In the genomic region with DNA sequence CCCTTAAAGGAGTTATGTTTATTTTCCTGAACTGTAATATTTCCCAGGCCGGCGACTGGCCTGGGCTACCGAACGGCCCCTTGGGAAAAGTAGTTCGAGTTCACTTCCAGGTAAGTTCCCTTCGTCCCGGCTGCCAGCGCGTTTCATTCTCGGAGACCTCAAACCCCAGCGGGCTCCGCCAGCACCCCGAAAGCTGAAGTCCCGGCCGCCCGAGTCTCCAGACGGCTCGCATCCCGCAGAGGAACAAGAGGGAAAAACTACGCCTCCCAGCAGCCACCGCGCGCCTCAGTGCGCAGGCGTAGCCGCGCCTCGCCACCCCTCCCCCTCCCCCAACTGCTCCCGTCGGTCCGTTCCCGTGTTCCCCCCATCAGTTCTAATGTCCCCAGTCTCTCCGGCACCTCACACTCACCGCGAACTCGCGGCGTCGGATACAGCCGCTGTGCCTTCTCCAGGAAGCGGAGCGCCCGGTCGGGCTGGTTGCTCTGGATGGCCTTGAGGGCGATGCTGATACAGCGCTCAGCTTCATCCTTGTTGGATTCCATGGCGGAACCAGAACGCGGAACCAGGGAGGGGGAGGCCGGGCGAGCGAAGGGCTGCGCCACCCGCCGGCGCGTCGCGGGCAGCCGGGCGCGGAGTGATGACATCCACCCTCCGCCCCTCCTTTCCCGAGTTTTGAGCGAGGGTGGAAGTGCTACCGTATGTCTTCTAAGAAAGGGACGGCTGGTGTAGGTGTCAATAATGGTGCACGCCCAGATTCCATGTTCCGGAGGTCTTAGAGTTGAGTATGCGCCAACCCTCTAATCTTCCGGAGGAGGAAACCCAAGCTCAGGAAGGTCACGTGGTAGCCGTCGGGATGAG, we compare ENCODE assay signal across 8 cellular contexts. TPM values are rescaled to one million over a fixed set of nuclear protein-coding genes. Genes with fewer than 3 reads are reported as not detected.
DNase-seq lines count a peak whose midpoint lies in the region; ATAC-seq and TF ChIP-seq lines count a peak whose summit lies in the region.

A gene (minus strand): TSS at position 564 of the 858 bp plus-strand sequence. CDS start 22 bp downstream, at position 542.

- H3K36me3 Mint-ChIP-seq in activated T-cell treated with anti-CD3 and anti-CD28 coated beads, Interleukin-2, amount 50 U/mL, for 4 hours (ENCODE audit: insufficient read depth) = peaks cover 25% of the 10 kb centered on the region

- TF ChIP-seq CTCF in KMS-11 (conservative IDR thresholded peaks at IDR 0.05; ENCODE audit: low read depth, low read length) (no peak), Panc1 (IDR thresholded peaks at IDR 0.05) (no peak)

- in situ Hi-C loops in Panc1 (cut with HindIII; ENCODE audit: low pct_unique_long_range_greater_than_20kb, low sequenced_read_pairs) = no loop called here

- DNase-seq in DMS53 treated with DMSO at 0.1 percent for 48 hours (lab: John Stamatoyannopoulos, UW; ENCODE audit: unreplicated experiment) = peak; percentile 90
- DNase-seq in Panc1 (ENCODE audit: low read depth, low spot score) = peak; percentile 90
- DNase-seq in activated T-cell treated with anti-CD3 and anti-CD28 coated beads, Interleukin-2, amount 50 U/mL, for 4 hours = peak; percentile 84
- DNase-seq in stimulated activated CD8-positive, alpha-beta memory T cell treated with anti-CD3 and anti-CD28 coated beads, Interleukin-4, amount 100 ng/mL, for 4 hours (ENCODE audit: low read depth in 2 of 2, low spot score in 1 of 2) = peak; percentile 73 to 79

- WGBS in esophagus, 2 donors = 0% methylated on average over 74 of the region's 74 CpGs

- H3K27ac ChIP-seq in KMS-11 (peak within 1 kb of the TSS; percentile 70), Panc1 (ENCODE audit: low read length) (peak within 1 kb of the TSS; percentile 98), esophagus (ENCODE audit: low read depth in 2 of 2, low read length in 1 of 2) (peak within 1 kb of the TSS; percentile 96 to 100), mucosa of rectum (ENCODE audit: low read depth in 2 of 2, low read length in 2 of 2) (peak within 1 kb of the TSS; percentile 99 to 100)

- H3K4me2 ChIP-seq in KMS-11 = peak within 1 kb of the TSS; percentile 49

- CTCF ChIA-PET in Panc1 (lab: Charles Lee) = no interaction called here

- H3K27me3 ChIP-seq in KMS-11 (ENCODE audit: insufficient read depth, low read depth) (no peaks in the 10 kb centered on the region), Panc1 (ENCODE audit: control insufficient read depth, insufficient read depth, low read length) (no peaks in the 10 kb centered on the region), esophagus (ENCODE audit: control insufficient read depth in 1 of 2, insufficient read depth in 2 of 2, low read length in 2 of 2) (no peaks in the 10 kb centered on the region), mucosa of rectum (ENCODE audit: control insufficient read depth in 2 of 2, insufficient read depth in 2 of 2, low read length in 2 of 2) (no peaks in the 10 kb centered on the region)

- H3K79me2 ChIP-seq in KMS-11 (ENCODE audit: insufficient read depth, low read depth) = peaks cover 11% of the 10 kb centered on the region; the same call in 1 of the 2 replicates

- BruUV-seq in Panc1 (replicated peaks; lab: Mats Ljungman, UMichigan) = TSS peak; percentile 93

- H3K36me3 ChIP-seq in KMS-11 (ENCODE audit: insufficient read depth) (no peaks in the 10 kb centered on the region), Panc1 (ENCODE audit: control insufficient read depth, insufficient read depth, low read length) (peaks cover 5% of the 10 kb centered on the region; the same call in 1 of the 2 replicates), esophagus (ENCODE audit: control insufficient read depth in 2 of 2, insufficient read depth in 2 of 2, low read length in 1 of 2) (peaks cover 2 to 6% of the 10 kb centered on the region in 2 donors), mucosa of rectum (ENCODE audit: control insufficient read depth in 2 of 2, insufficient read depth in 2 of 2, low read length in 2 of 2) (peaks cover 2 to 8% of the 10 kb centered on the region in 2 donors)

- intact Hi-C loops in Panc1 (cut with micrococcal nuclease; ENCODE audit: unreplicated experiment) = no loop called here

- H3K4me3 Mint-ChIP-seq in activated T-cell treated with anti-CD3 and anti-CD28 coated beads, Interleukin-2, amount 50 U/mL, for 4 hours = peak within 1 kb of the TSS; percentile 98

- no peaks in the 10 kb centered on the region for H3K27me3 Mint-ChIP-seq in activated T-cell treated with anti-CD3 and anti-CD28 coated beads, Interleukin-2, amount 50 U/mL, for 4 hours (ENCODE audit: low read depth)

- ATAC-seq in GM21737 (IDR thresholded peaks at IDR 0.05; ENCODE audit: unreplicated experiment) (peak; percentile 67), Panc1 (peak; percentile 89)
- peak; percentile 83 to 88 for ATAC-seq in activated T-cell treated with anti-CD3 and anti-CD28 coated beads, Interleukin-2, amount 50 U/mL, for 4 hours

- peaks cover 43% of the 10 kb centered on the region for H3K4me1 Mint-ChIP-seq in activated T-cell treated with anti-CD3 and anti-CD28 coated beads, Interleukin-2, amount 50 U/mL, for 4 hours (ENCODE audit: low read depth)

- POLR2A ChIA-PET in Panc1 (lab: Charles Lee) = interaction anchor here (1.3 kb wide), 1 partner anchor 10 kb away, joined by 3 read pairs; no protein-coding TSS in a partner anchor

- H3K9me3 Mint-ChIP-seq in activated T-cell treated with anti-CD3 and anti-CD28 coated beads, Interleukin-2, amount 50 U/mL, for 4 hours = no peaks in the 10 kb centered on the region

- H4K20me1 ChIP-seq in KMS-11 (ENCODE audit: insufficient read depth) = no peaks in the 10 kb centered on the region

- H3K4me3 ChIP-seq in KMS-11 (IDR thresholded peaks at IDR 0.05; ENCODE audit: insufficient read depth, low read depth, low read length) (no peak within 1 kb of the TSS), Panc1 (ENCODE audit: low read depth in 2 of 2, low read length in 2 of 2) (peak within 1 kb of the TSS; percentile 87 to 95), esophagus (ENCODE audit: low read depth in 1 of 2, low read length in 2 of 2) (peak within 1 kb of the TSS; percentile 84 to 95), mucosa of rectum (ENCODE audit: low read length in 2 of 2) (peak within 1 kb of the TSS; percentile 96 to 99)

- H3K9ac ChIP-seq in KMS-11 = peak within 1 kb of the TSS; percentile 72
- peak within 1 kb of the TSS; percentile 98 for H3K9ac ChIP-seq in mucosa of rectum (ENCODE audit: low read depth in 1 of 2, low read length in 2 of 2)

- H3K4me1 ChIP-seq in KMS-11 (ENCODE audit: low read depth, poor library complexity, severe bottlenecking) (peaks cover 6% of the 10 kb centered on the region), Panc1 (ENCODE audit: control insufficient read depth, insufficient read depth, low read length) (peaks cover 14% of the 10 kb centered on the region), esophagus (ENCODE audit: control insufficient read depth in 2 of 2, insufficient read depth in 2 of 2, low read length in 1 of 2) (peaks cover 5 to 9% of the 10 kb centered on the region in 2 donors), mucosa of rectum (ENCODE audit: control insufficient read depth in 2 of 2, insufficient read depth in 2 of 2, low read length in 2 of 2) (peaks cover 13 to 16% of the 10 kb centered on the region in 2 donors)

- H2AFZ ChIP-seq in KMS-11 (ENCODE audit: low read depth) = peak within 1 kb of the TSS; percentile 89

- H3K9me3 ChIP-seq in Panc1 (ENCODE audit: control insufficient read depth, insufficient read depth, low read depth, low read length) (no peaks in the 10 kb centered on the region), esophagus (ENCODE audit: control insufficient read depth in 2 of 2, insufficient read depth in 1 of 2, low read depth in 1 of 2, low read length in 1 of 2) (no peaks in the 10 kb centered on the region), mucosa of rectum (ENCODE audit: control insufficient read depth in 2 of 2, low read length in 2 of 2) (no peaks in the 10 kb centered on the region)

RNA-seq across cellular contexts. Expression of the gene that starts here (rescaled TPM):
- total RNA-seq in Panc1 (2021; ENCODE audit: unreplicated experiment) = 51.0 TPM
- polyA plus RNA-seq in Panc1 (2012; ENCODE audit: insufficient read length) = 46.8 TPM
- total RNA-seq in activated T-cell treated with anti-CD3 and anti-CD28 coated beads, Interleukin-2, amount 50 U/mL, for 4 hours = 10 to 100 TPM; 32.6 to 39.4 (median 35.4) TPM
- 10 to 100 TPM; 18.4 to 20.7 TPM for polyA plus RNA-seq in esophagus
